In the genomic region with DNA sequence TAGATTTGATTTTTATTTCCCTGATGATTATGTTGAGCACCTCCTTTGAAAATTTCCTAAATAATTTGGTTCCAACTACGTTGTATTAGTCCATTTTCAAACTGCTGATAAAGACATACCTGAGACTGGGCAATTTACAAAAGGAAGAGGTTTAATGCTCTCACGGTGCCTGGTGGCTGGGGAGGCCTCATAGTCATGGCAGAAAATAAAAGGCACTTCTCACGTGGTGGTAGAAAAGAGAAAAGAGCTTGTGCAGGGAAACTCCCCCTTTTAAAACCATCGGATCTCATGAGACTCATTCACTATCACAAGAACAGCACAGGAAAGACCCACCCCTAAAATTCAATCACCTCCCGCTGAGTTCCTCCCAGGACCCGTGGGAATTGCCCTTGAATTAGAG, we compare ENCODE assay signal across 1 cellular context.
TF ChIP-seq lines count a peak whose summit lies in the region.

No MANE protein-coding gene starts in this region.

TF ChIP-seq in GM23338, 12 proteins besides CTCF, POLR2A, EP300 and RAD21 (continued from another document):
- TF ChIP-seq, protein P1, sequence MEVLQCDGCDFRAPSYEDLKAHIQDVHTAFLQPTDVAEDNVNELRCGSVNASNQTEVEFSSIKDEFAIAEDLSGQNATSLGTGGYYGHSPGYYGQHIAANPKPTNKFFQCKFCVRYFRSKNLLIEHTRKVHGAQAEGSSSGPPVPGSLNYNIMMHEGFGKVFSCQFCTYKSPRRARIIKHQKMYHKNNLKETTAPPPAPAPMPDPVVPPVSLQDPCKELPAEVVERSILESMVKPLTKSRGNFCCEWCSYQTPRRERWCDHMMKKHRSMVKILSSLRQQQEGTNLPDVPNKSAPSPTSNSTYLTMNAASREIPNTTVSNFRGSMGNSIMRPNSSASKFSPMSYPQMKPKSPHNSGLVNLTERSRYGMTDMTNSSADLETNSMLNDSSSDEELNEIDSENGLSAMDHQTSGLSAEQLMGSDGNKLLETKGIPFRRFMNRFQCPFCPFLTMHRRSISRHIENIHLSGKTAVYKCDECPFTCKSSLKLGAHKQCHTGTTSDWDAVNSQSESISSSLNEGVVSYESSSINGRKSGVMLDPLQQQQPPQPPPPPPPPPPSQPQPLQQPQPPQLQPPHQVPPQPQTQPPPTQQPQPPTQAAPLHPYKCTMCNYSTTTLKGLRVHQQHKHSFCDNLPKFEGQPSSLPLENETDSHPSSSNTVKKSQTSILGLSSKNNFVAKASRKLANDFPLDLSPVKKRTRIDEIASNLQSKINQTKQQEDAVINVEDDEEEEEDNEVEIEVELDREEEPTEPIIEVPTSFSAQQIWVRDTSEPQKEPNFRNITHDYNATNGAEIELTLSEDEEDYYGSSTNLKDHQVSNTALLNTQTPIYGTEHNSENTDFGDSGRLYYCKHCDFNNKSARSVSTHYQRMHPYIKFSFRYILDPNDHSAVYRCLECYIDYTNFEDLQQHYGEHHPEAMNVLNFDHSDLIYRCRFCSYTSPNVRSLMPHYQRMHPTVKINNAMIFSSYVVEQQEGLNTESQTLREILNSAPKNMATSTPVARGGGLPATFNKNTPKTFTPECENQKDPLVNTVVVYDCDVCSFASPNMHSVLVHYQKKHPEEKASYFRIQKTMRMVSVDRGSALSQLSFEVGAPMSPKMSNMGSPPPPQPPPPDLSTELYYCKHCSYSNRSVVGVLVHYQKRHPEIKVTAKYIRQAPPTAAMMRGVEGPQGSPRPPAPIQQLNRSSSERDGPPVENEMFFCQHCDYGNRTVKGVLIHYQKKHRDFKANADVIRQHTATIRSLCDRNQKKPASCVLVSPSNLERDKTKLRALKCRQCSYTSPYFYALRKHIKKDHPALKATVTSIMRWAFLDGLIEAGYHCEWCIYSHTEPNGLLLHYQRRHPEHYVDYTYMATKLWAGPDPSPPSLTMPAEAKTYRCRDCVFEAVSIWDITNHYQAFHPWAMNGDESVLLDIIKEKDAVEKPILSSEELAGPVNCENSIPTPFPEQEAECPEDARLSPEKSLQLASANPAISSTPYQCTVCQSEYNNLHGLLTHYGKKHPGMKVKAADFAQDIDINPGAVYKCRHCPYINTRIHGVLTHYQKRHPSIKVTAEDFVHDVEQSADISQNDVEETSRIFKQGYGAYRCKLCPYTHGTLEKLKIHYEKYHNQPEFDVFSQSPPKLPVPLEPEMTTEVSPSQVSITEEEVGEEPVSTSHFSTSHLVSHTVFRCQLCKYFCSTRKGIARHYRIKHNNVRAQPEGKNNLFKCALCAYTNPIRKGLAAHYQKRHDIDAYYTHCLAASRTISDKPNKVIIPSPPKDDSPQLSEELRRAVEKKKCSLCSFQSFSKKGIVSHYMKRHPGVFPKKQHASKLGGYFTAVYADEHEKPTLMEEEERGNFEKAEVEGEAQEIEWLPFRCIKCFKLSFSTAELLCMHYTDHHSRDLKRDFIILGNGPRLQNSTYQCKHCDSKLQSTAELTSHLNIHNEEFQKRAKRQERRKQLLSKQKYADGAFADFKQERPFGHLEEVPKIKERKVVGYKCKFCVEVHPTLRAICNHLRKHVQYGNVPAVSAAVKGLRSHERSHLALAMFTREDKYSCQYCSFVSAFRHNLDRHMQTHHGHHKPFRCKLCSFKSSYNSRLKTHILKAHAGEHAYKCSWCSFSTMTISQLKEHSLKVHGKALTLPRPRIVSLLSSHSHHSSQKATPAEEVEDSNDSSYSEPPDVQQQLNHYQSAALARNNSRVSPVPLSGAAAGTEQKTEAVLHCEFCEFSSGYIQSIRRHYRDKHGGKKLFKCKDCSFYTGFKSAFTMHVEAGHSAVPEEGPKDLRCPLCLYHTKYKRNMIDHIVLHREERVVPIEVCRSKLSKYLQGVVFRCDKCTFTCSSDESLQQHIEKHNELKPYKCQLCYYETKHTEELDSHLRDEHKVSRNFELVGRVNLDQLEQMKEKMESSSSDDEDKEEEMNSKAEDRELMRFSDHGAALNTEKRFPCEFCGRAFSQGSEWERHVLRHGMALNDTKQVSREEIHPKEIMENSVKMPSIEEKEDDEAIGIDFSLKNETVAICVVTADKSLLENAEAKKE (CRISPR knock-in tag; IDR thresholded peaks at IDR 0.05): no peak
- TF ChIP-seq, protein P2, sequence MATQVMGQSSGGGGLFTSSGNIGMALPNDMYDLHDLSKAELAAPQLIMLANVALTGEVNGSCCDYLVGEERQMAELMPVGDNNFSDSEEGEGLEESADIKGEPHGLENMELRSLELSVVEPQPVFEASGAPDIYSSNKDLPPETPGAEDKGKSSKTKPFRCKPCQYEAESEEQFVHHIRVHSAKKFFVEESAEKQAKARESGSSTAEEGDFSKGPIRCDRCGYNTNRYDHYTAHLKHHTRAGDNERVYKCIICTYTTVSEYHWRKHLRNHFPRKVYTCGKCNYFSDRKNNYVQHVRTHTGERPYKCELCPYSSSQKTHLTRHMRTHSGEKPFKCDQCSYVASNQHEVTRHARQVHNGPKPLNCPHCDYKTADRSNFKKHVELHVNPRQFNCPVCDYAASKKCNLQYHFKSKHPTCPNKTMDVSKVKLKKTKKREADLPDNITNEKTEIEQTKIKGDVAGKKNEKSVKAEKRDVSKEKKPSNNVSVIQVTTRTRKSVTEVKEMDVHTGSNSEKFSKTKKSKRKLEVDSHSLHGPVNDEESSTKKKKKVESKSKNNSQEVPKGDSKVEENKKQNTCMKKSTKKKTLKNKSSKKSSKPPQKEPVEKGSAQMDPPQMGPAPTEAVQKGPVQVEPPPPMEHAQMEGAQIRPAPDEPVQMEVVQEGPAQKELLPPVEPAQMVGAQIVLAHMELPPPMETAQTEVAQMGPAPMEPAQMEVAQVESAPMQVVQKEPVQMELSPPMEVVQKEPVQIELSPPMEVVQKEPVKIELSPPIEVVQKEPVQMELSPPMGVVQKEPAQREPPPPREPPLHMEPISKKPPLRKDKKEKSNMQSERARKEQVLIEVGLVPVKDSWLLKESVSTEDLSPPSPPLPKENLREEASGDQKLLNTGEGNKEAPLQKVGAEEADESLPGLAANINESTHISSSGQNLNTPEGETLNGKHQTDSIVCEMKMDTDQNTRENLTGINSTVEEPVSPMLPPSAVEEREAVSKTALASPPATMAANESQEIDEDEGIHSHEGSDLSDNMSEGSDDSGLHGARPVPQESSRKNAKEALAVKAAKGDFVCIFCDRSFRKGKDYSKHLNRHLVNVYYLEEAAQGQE (IDR thresholded peaks at IDR 0.05; ENCODE audit: unreplicated experiment): no peak
- no peak for TF ChIP-seq CREB1 (CRISPR knock-in tag; IDR thresholded peaks at IDR 0.05; ENCODE audit: low read depth)
- TF ChIP-seq ZNF114 (CRISPR knock-in tag; IDR thresholded peaks at IDR 0.05): no peak
